20 cellular contexts compared by ENCODE assay signal in the genomic region with DNA sequence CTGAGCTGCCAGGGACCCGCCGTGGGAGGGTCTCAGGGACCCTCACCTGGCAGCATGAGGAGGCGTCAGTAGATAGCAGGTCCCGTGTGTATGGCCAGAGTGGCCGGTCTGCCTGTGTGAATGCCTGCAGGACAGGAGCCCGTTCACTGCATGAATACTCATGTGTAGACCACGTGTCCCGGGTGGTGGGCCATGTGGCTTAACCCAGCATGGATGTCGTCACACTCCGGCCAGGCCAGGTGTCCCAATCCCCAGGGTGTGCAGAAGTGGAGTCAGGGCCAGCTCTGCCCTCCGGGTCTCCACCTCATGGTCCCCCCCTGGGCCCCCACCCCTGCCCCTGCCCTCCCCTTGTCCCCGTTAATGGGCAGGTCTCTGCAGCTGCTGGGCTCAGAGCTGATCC. TPM values are rescaled to one million over a fixed set of nuclear protein-coding genes. Genes with fewer than 3 reads are reported as not detected.
DNase-seq lines count a peak whose midpoint lies in the region; ATAC-seq, FAIRE-seq and TF ChIP-seq lines count a peak whose summit lies in the region.
"Had no signal": no experiment of that assay in that cellular context is flagged by ENCODE, and none has a peak within 500 bp of the region (broad histone marks: within the 10 kb centered on the region; RNA-seq: fewer than 3 reads in every experiment).

No MANE protein-coding gene starts in this region.

- H3K27me3 Mint-ChIP-seq in activated CD4-positive, alpha-beta T cell treated with anti-CD3 and anti-CD28 coated beads, Interleukin-2, amount 10 ng/mL, durations not matched to agents 24 days and 14 days: no peaks in the 10 kb centered on the region
- H3K27me3 Mint-ChIP-seq: CD4-positive, alpha-beta memory T cell had no signal

- H3K4me2 ChIP-seq in HepG2 (ENCODE audit: low read depth, low read length) (no peak overlapping the region), GM12878 (ENCODE audit: control insufficient read depth, insufficient read depth) (no peak overlapping the region)
- H3K4me2 ChIP-seq: KMS-11 had no signal

- H3K4me3 ChIP-seq in HepG2 (replicated peaks in 1 of 3; ENCODE audit: insufficient read depth in 1 of 3, low read depth in 2 of 3, low read length in 3 of 3) (no peak overlapping the region), right lobe of liver (no peak overlapping the region), GM12878 (no peak overlapping the region)
- H3K4me3 ChIP-seq: HAP-1 had no signal

- RAD21 ChIA-PET in GM12878 (lab: Charles Lee; ENCODE audit: unreplicated experiment): no interaction called here

- H3K27me3 ChIP-seq in HepG2 (ENCODE audit: control insufficient read depth in 1 of 2, insufficient read depth in 2 of 2, low read length in 2 of 2) (0 out of 5 replicates have a peak, but pooled peaks cover 0 to 2% of the 10 kb centered on the region in 2 experiments), right lobe of liver (no peaks in the 10 kb centered on the region), GM12878 (replicated peaks in 1 of 2; ENCODE audit: control insufficient read depth in 2 of 2, insufficient read depth in 2 of 2, low read length in 1 of 2) (no peaks in the 10 kb centered on the region; a peak in 2 of 4 replicates)

- no peak for DNase-seq in HepG2 (ENCODE audit: low spot score)
- DNase-seq in right lobe of liver: no peak
- DNase-seq in GM12878 (ENCODE audit: low read depth, low spot score): no peak
- no peak for DNase-seq in urothelium cell line (ENCODE audit: low spot score)
- no peak for DNase-seq in activated CD4-positive, alpha-beta T cell treated with anti-CD3 and anti-CD28 coated beads, Interleukin-2, amount 10 ng/mL, durations not matched to agents 24 days and 14 days
- DNase-seq: 8988T; CD4-positive, alpha-beta memory T cell; DMS153; DMS79; GDM1 had no signal

- no TSS peak for BruUV-seq in HepG2 (replicated peaks; lab: Mats Ljungman, UMichigan)
- no TSS peak for BruUV-seq in GM12878 (replicated peaks; lab: Mats Ljungman, UMichigan)

- SMC1A ChIA-PET in GM12878 (lab: Charles Lee; ENCODE audit: uncharacterized antibody, unreplicated experiment): no interaction called here

- H3K4me3 Mint-ChIP-seq in activated CD4-positive, alpha-beta T cell treated with anti-CD3 and anti-CD28 coated beads, Interleukin-2, amount 10 ng/mL, durations not matched to agents 24 days and 14 days: no peak overlapping the region
- H3K4me3 Mint-ChIP-seq: B cell; CD14-positive monocyte; CD4-positive, alpha-beta memory T cell; IgD-negative memory B cell had no signal

- FAIRE-seq in HepG2 (lab: Jason Lieb, UNC) (no peak), GM12878 (lab: Jason Lieb, UNC) (no peak), urothelium cell line (lab: Jason Lieb, UNC) (peak; percentile 50)
- FAIRE-seq: GM19239, HTR-8/SVneo had no signal

- H3K27ac Mint-ChIP-seq in activated CD4-positive, alpha-beta T cell treated with anti-CD3 and anti-CD28 coated beads, Interleukin-2, amount 10 ng/mL, durations not matched to agents 24 days and 14 days: no peak overlapping the region
- H3K27ac Mint-ChIP-seq: B cell; CD14-positive monocyte; CD4-positive, alpha-beta memory T cell; IgD-negative memory B cell had no signal

- 60% methylated on average over 5 of the region's 12 CpGs for WGBS in HepG2 (ENCODE audit: low lambda C conversion rate)
- WGBS in right lobe of liver (ENCODE audit: insufficient coverage, low coverage, low lambda C conversion rate, missing lambda C conversion rate): no CpG with 5 or more reads among the region's 12 CpGs
- WGBS in GM12878 (ENCODE audit: insufficient coverage, insufficient replicate concordance, low lambda C conversion rate, missing lambda C conversion rate): 8% methylated on average over 11 of the region's 12 CpGs

- no peaks in the 10 kb centered on the region for H3K9me3 Mint-ChIP-seq in activated CD4-positive, alpha-beta T cell treated with anti-CD3 and anti-CD28 coated beads, Interleukin-2, amount 10 ng/mL, durations not matched to agents 24 days and 14 days
- H3K9me3 Mint-ChIP-seq: CD4-positive, alpha-beta memory T cell; IgD-negative memory B cell had no signal

- H3K27ac ChIP-seq in HepG2 (ENCODE audit: extremely low read length, insufficient read depth, low read length): no peak overlapping the region
- no peak overlapping the region for H3K27ac ChIP-seq in right lobe of liver
- H3K27ac ChIP-seq in GM12878 (ENCODE audit: control insufficient read depth, insufficient read depth): no peak overlapping the region
- H3K27ac ChIP-seq: KMS-11 had no signal

- no peaks in the 10 kb centered on the region for H3K36me3 Mint-ChIP-seq in activated CD4-positive, alpha-beta T cell treated with anti-CD3 and anti-CD28 coated beads, Interleukin-2, amount 10 ng/mL, durations not matched to agents 24 days and 14 days (ENCODE audit: low read depth)
- H3K36me3 Mint-ChIP-seq: CD4-positive, alpha-beta memory T cell; IgD-negative memory B cell had no signal

- TF ChIP-seq RAD21 in HepG2 (CRISPR knock-in tag; IDR thresholded peaks at IDR 0.05) (no peak), Ishikawa (IDR thresholded peaks at IDR 0.05; ENCODE audit: low read depth) (no peak), GM12878 (IDR thresholded peaks at IDR 0.05; ENCODE audit: insufficient read depth, low read depth, low read length) (no peak)

- TF ChIP-seq EP300 in HepG2 (IDR thresholded peaks at IDR 0.05; ENCODE audit: low read depth in 2 of 2, low read length in 2 of 2) (no peak), HepG2 (CRISPR knock-in tag; IDR thresholded peaks at IDR 0.05; ENCODE audit: borderline replicate concordance) (no peak), Ishikawa (IDR thresholded peaks at IDR 0.05; ENCODE audit: borderline replicate concordance) (no peak), GM12878 (IDR thresholded peaks at IDR 0.05; ENCODE audit: borderline replicate concordance in 1 of 2, control insufficient read depth in 1 of 2, low read depth in 2 of 2, low read length in 2 of 2) (no peak)

- TF ChIP-seq CTCF in HepG2 (CRISPR knock-in tag; IDR thresholded peaks at IDR 0.05) (no peak), right lobe of liver (IDR thresholded peaks at IDR 0.05) (no peak), GM12878 (IDR thresholded peaks at IDR 0.05 in 2 of 3, conservative IDR thresholded peaks at IDR 0.05 in 1 of 3; ENCODE audit: control insufficient read depth in 2 of 3, extremely low read depth in 1 of 3, insufficient read depth in 1 of 3, low read depth in 3 of 3, low read length in 3 of 3) (no peak)

- in situ Hi-C loops in HepG2 (cut with HindIII; ENCODE audit: extremely low pct_ligation_motif_present, low pct_unique_long_range_greater_than_20kb): no loop called here
- in situ Hi-C loops in GM12878 (cut with MboI): no loop called here

- H3K9me3 ChIP-seq in HepG2 (ENCODE audit: low read length): no peaks in the 10 kb centered on the region
- no peaks in the 10 kb centered on the region for H3K9me3 ChIP-seq in right lobe of liver
- no peaks in the 10 kb centered on the region for H3K9me3 ChIP-seq in GM12878 (replicated peaks; ENCODE audit: control insufficient read depth, insufficient read depth, low read length)
- H3K9me3 ChIP-seq: HAP-1 had no signal

- TF ChIP-seq POLR2A in HepG2 (IDR thresholded peaks at IDR 0.05; ENCODE audit: insufficient read depth in 1 of 2, low read depth in 2 of 2, low read length in 2 of 2) (no peak), right lobe of liver (IDR thresholded peaks at IDR 0.05) (no peak), GM12878 (IDR thresholded peaks at IDR 0.05; ENCODE audit: low read depth, low read length) (no peak)

- H3K4me1 ChIP-seq in HepG2 (ENCODE audit: insufficient read depth, low read length) (no peaks in the 10 kb centered on the region), right lobe of liver (no peaks in the 10 kb centered on the region), GM12878 (ENCODE audit: control insufficient read depth, insufficient read depth, low read length) (peaks cover 5% of the 10 kb centered on the region)
- H3K4me1 ChIP-seq: HAP-1 had no signal

- intact Hi-C loops in HepG2 (cut with micrococcal nuclease; ENCODE audit: unreplicated experiment) (no loop called here), right lobe of liver (cut with DNase I) (no loop called here), GM12878 (cut with micrococcal nuclease; ENCODE audit: unreplicated experiment) (no loop called here)
- intact Hi-C loops in activated CD4-positive, alpha-beta T cell treated with anti-CD3 and anti-CD28 coated beads, Interleukin-2, amount 10 ng/mL, durations not matched to agents 24 days and 14 days (cut with micrococcal nuclease): no loop called here

- ATAC-seq in HepG2 (no peak), right lobe of liver (no peak), GM12878 (peak; percentile 35; the same call in 2 of the 3 replicates), GM18909 (IDR thresholded peaks at IDR 0.05; ENCODE audit: poor library complexity, unreplicated experiment) (no peak), HG03196 (IDR thresholded peaks at IDR 0.05; ENCODE audit: unreplicated experiment) (no peak)

- peaks cover 4% of the 10 kb centered on the region for H3K4me1 Mint-ChIP-seq in activated CD4-positive, alpha-beta T cell treated with anti-CD3 and anti-CD28 coated beads, Interleukin-2, amount 10 ng/mL, durations not matched to agents 24 days and 14 days

- H4K20me1 ChIP-seq in HepG2 (ENCODE audit: insufficient read depth, low read length) (no peaks in the 10 kb centered on the region), GM12878 (ENCODE audit: control insufficient read depth, insufficient read depth) (no peaks in the 10 kb centered on the region)

- H3K36me3 ChIP-seq in HepG2 (replicated peaks in 1 of 2; ENCODE audit: control insufficient read depth in 1 of 2, insufficient read depth in 2 of 2, low read length in 2 of 2) (no peaks in the 10 kb centered on the region), right lobe of liver (no peaks in the 10 kb centered on the region), GM12878 (ENCODE audit: control insufficient read depth in 2 of 2, insufficient read depth in 2 of 2, low read length in 1 of 2) (no peaks in the 10 kb centered on the region)
- H3K36me3 ChIP-seq: HAP-1 had no signal

- no peak overlapping the region for H2AFZ ChIP-seq in HepG2 (ENCODE audit: low read length)
- H2AFZ ChIP-seq in GM12878 (ENCODE audit: control insufficient read depth, low read depth, low read length): no peak overlapping the region

- no peaks in the 10 kb centered on the region for H3K79me2 ChIP-seq in HepG2 (ENCODE audit: insufficient read depth, low read length)
- H3K79me2 ChIP-seq in GM12878 (ENCODE audit: control insufficient read depth, insufficient read depth, low read length): no peaks in the 10 kb centered on the region

- H3K9ac ChIP-seq in HepG2 (ENCODE audit: insufficient read depth, low read depth, low read length) (no peak overlapping the region), GM12878 (ENCODE audit: control insufficient read depth, insufficient read depth, low read length) (no peak overlapping the region)
- H3K9ac ChIP-seq: KMS-11 had no signal

- POLR2A ChIA-PET in HepG2 (lab: Yijun Ruan, JAX): no interaction called here
- POLR2A ChIA-PET in GM12878 (lab: Charles Lee): no interaction called here

- CTCF ChIA-PET in HepG2 (lab: Yijun Ruan, JAX; ENCODE audit: low intra/inter-chr PET ratio, low total read pairs): no interaction called here
- CTCF ChIA-PET in GM12878 (lab: Yijun Ruan, JAX): no interaction called here

RNA-seq across cellular contexts. Expression of gene BAHCC1, which starts 53.7 kb away (rescaled TPM):
- total RNA-seq in HepG2 (2016; rRNA removed; fragmentation: Illumina TruSeq; extraction: Trizol): 0.94 and 1.7 TPM in 2 replicates
- total RNA-seq in HepG2 (2016; cell fraction: cytosol; rRNA removed; fragmentation: Illumina TruSeq; extraction: Trizol; ENCODE audit: low read depth): 1.4 and 1.8 TPM in 2 replicates
- 1.2 and 1.8 TPM in 2 replicates for total RNA-seq in HepG2 (2016; cell fraction: insoluble cytoplasmic fraction; rRNA removed; fragmentation: Illumina TruSeq; extraction: Trizol)
- total RNA-seq in HepG2 (2016; cell fraction: membrane; rRNA removed; fragmentation: Illumina TruSeq; extraction: Trizol): 1.2 and 1.9 TPM in 2 replicates
- total RNA-seq in HepG2 (2016; cell fraction: nucleus; rRNA removed; fragmentation: Illumina TruSeq; extraction: Trizol): 2.8 and 3.9 TPM in 2 replicates
- polyA plus RNA-seq in HepG2 (2011; rRNA removed): 1.4 TPM in 2 replicates
- polyA plus RNA-seq in HepG2 (2011; cell fraction: cytosol; rRNA removed): 0.42 and 0.64 TPM in 2 replicates
- 15.9 and 22.2 TPM in 2 replicates for polyA plus RNA-seq in HepG2 (2011; cell fraction: nucleus; rRNA removed)
- polyA plus RNA-seq in HepG2 (2012): 1.8 and 2.5 TPM in 2 replicates
- 1.1 and 1.4 TPM in 2 replicates for polyA plus RNA-seq in HepG2 (2016; cell fraction: cytosol; fragmentation: Illumina TruSeq; extraction: Trizol; ENCODE audit: low read depth)
- polyA plus RNA-seq in HepG2 (2016; cell fraction: insoluble cytoplasmic fraction; fragmentation: Illumina TruSeq; extraction: Trizol; ENCODE audit: low read depth): 1.3 and 1.9 TPM in 2 replicates
- 1.9 and 2.3 TPM in 2 replicates for polyA plus RNA-seq in HepG2 (2016; cell fraction: membrane; fragmentation: Illumina TruSeq; extraction: Trizol; ENCODE audit: low read depth)
- polyA plus RNA-seq in HepG2 (2016; cell fraction: nucleus; fragmentation: Illumina TruSeq; extraction: Trizol; ENCODE audit: insufficient read depth, low read depth): 9.5 and 11.0 TPM in 2 replicates
- polyA minus RNA-seq in HepG2 (2011; rRNA and poly(A)+ RNA removed; ENCODE audit: low replicate concordance): 1.7 and 5.4 TPM in 2 replicates
- 1.1 and 1.9 TPM in 2 replicates for polyA minus RNA-seq in HepG2 (2011; cell fraction: cytosol; rRNA and poly(A)+ RNA removed)
- polyA minus RNA-seq in HepG2 (2011; cell fraction: nucleus; rRNA and poly(A)+ RNA removed): 5.5 and 5.9 TPM in 2 replicates
- 1 to 10 TPM; 2.5 to 6.4 (median 4.9) TPM for total RNA-seq in right lobe of liver
- 0.32 and 0.84 TPM in 2 replicates for total RNA-seq in GM12878 (2013; cell fraction: nucleolus; rRNA removed)
- under 0.01 TPM in 1 of 2 replicates, not detected in the other for total RNA-seq in GM12878 (2014; rRNA removed)
- total RNA-seq in GM12878 (2014; rRNA removed; fragmentation: Illumina TruSeq; extraction: Trizol): not detected in 2 replicates
- 0.10 and 0.45 TPM in 2 replicates for total RNA-seq in GM12878 (2021)
- polyA plus RNA-seq in GM12878 (2011; ENCODE audit: low read depth): not detected
- 0.12 TPM in 1 of 2 replicates, not detected in the other for polyA plus RNA-seq in GM12878 (2011; rRNA removed)
- polyA plus RNA-seq in GM12878 (2011; cell fraction: cytosol; rRNA removed): 0.01 and 0.07 TPM in 2 replicates
- polyA plus RNA-seq in GM12878 (2011; cell fraction: nucleus; rRNA removed): 0.32 and 0.75 TPM in 2 replicates
- polyA plus RNA-seq in GM12878 (2012): 0.03 and 0.07 TPM in 2 replicates
- polyA plus RNA-seq in GM12878 (2014; fragmentation: Illumina TruSeq; extraction: Trizol): not detected in 2 replicates
- polyA plus RNA-seq in GM12878 (2014; fragmentation: Nextera tagmentation; extraction: Ambion mirVana): not detected
- polyA plus RNA-seq in GM12878 (2014; rRNA removed): 0.03 TPM in 2 replicates
- polyA plus RNA-seq in GM12878 (2016; fragmentation: Nextera tagmentation; extraction: Ambion mirVana): under 1 TPM in 1 of 2 experiments, not detected in 1; 0.14 TPM
- polyA minus RNA-seq in GM12878 (2011; rRNA and poly(A)+ RNA removed): 0.10 TPM in 1 of 2 replicates, not detected in the other
- not detected in 2 replicates for polyA minus RNA-seq in GM12878 (2011; cell fraction: cytosol; rRNA and poly(A)+ RNA removed)
- 0.48 and 0.67 TPM in 2 replicates for polyA minus RNA-seq in GM12878 (2011; cell fraction: nucleus; rRNA and poly(A)+ RNA removed)
- total RNA-seq in activated CD4-positive, alpha-beta T cell treated with anti-CD3 and anti-CD28 coated beads, Interleukin-2, amount 10 ng/mL, durations not matched to agents 24 days and 14 days: 0.05 TPM in 1 of 2 replicates, not detected in the other
- total RNA-seq: CD4-positive, alpha-beta memory T cell had no signal
- polyA plus RNA-seq: CD4-positive, alpha-beta memory T cell; IgD-negative memory B cell had no signal

Comparison
In these comparisons a context has a peak if more than half of its experiments do, and no peak if none do; other contexts are left out.
1. Of the 75 proteins assayed by ChIP-seq in both HepG2 and GM12878: peak only in HepG2: CEBPB; only in GM12878: none; in both: none; in neither: 73; mixed calls (peak in some experiments, not most) for 1.